In genomic region chr6:139883776-139884175, GRCh38 we compare ENCODE assay signal across 12 cellular contexts.
A peak's percentile ranks its signal among the peaks of the same experiment; 100 is the strongest.
DNase-seq lines count a peak whose midpoint lies in the region; ATAC-seq and TF ChIP-seq lines count a peak whose summit lies in the region.
"Had no signal": no experiment of that assay in that cellular context is flagged by ENCODE, and none has a peak within 500 bp of the region (broad histone marks: within the 10 kb centered on the region; RNA-seq: fewer than 3 reads in every experiment).

No MANE protein-coding gene starts in this region.

- intact Hi-C loops in CD4-positive, alpha-beta T cell (cut with DNase I, micrococcal nuclease) = loop anchor here in 1 of 2 experiments (5.0 kb wide), 1 partner anchor 1679 kb away; no protein-coding TSS in a partner anchor

- peaks cover 14 to 40% of the 10 kb centered on the region in 2 donors for H3K4me1 ChIP-seq in duodenal mucosa (ENCODE audit: control insufficient read depth in 1 of 2, insufficient read depth in 2 of 2, low read length in 2 of 2)

- H3K4me3 ChIP-seq in duodenal mucosa (ENCODE audit: low read depth in 1 of 2, low read length in 2 of 2) = no peak overlapping the region
- H3K4me3 ChIP-seq: MG63, skin epidermis had no signal

- H3K27ac ChIP-seq in duodenal mucosa (ENCODE audit: low read depth, low read length) = peak overlapping the region; percentile 34
- no peak overlapping the region for H3K27ac ChIP-seq in CD4-positive, alpha-beta T cell (ENCODE audit: low read depth, low read length)
- H3K27ac ChIP-seq: C4-2B had no signal

- peaks cover 1% of the 10 kb centered on the region for H3K36me3 Mint-ChIP-seq in nephron progenitor cell (ENCODE audit: low read depth)
- H3K36me3 Mint-ChIP-seq in CD4-positive, alpha-beta T cell (ENCODE audit: low read depth) = no peaks in the 10 kb centered on the region

- H3K36me3 ChIP-seq in duodenal mucosa (ENCODE audit: control insufficient read depth in 1 of 2, insufficient read depth in 2 of 2, low read length in 2 of 2) = no peaks in the 10 kb centered on the region
- H3K36me3 ChIP-seq: MG63 had no signal

- POLR2A ChIA-PET in CD4-positive, alpha-beta T cell (lab: Charles Lee) = no interaction called here

- H3K4me3 Mint-ChIP-seq in nephron progenitor cell = no peak overlapping the region
- no peak overlapping the region for H3K4me3 Mint-ChIP-seq in CD4-positive, alpha-beta T cell

- H3K9me3 ChIP-seq in duodenal mucosa (ENCODE audit: control insufficient read depth in 1 of 2, low read length in 2 of 2) = no peaks in the 10 kb centered on the region
- H3K9me3 ChIP-seq in CD4-positive, alpha-beta T cell (ENCODE audit: control insufficient read depth, low read length) = no peaks in the 10 kb centered on the region
- H3K9me3 ChIP-seq: MG63 had no signal

- H3K27ac Mint-ChIP-seq in nephron progenitor cell = peak overlapping the region; percentile 97
- no peak overlapping the region for H3K27ac Mint-ChIP-seq in CD4-positive, alpha-beta T cell

- CTCF ChIA-PET in CD4-positive, alpha-beta T cell (lab: Charles Lee) = no interaction called here

- peaks cover 89% of the 10 kb centered on the region for H3K4me1 Mint-ChIP-seq in nephron progenitor cell
- H3K4me1 Mint-ChIP-seq in CD4-positive, alpha-beta T cell (ENCODE audit: low read depth) = no peaks in the 10 kb centered on the region

- DNase-seq in EH (ENCODE audit: low read depth) = peak; percentile 40
- peak; percentile 48 for DNase-seq in M059J (ENCODE audit: low read depth)
- no peak for DNase-seq in nephron progenitor cell
- no peak for DNase-seq in DMS 273 treated with DMSO at 0.1 percent for 48 hours (lab: John Stamatoyannopoulos, UW)
- no peak for DNase-seq in activated T-cell treated with anti-CD3 and anti-CD28 coated beads, Interleukin-2, amount 50 U/mL, for 1 hour
- DNase-seq in CD4-positive, alpha-beta T cell = no peak
- DNase-seq: activated naive CD4-positive, alpha-beta T cell treated with Interleukin-2 at 50 U/mL for 16 hours; MG63 had no signal

- ATAC-seq in HG02938 (IDR thresholded peaks at IDR 0.05; ENCODE audit: unreplicated experiment) = no peak
- ATAC-seq in CD4-positive, alpha-beta T cell (ENCODE audit: poor library complexity) = no peak

- no peaks in the 10 kb centered on the region for H3K27me3 Mint-ChIP-seq in nephron progenitor cell (ENCODE audit: low read depth, poor library complexity)
- H3K27me3 Mint-ChIP-seq in CD4-positive, alpha-beta T cell = peaks cover 12% of the 10 kb centered on the region

- TF ChIP-seq CTCF in nephron progenitor cell (IDR thresholded peaks at IDR 0.05) = no peak
- no peak for TF ChIP-seq CTCF in CD4-positive, alpha-beta T cell (IDR thresholded peaks at IDR 0.05)

- H3K27me3 ChIP-seq in duodenal mucosa (ENCODE audit: control insufficient read depth in 1 of 2, insufficient read depth in 2 of 2, low read length in 2 of 2) = no peaks in the 10 kb centered on the region
- H3K27me3 ChIP-seq in CD4-positive, alpha-beta T cell (ENCODE audit: control insufficient read depth, insufficient read depth, low read length) = no peaks in the 10 kb centered on the region
- H3K27me3 ChIP-seq: MG63 had no signal

- peaks cover 1% of the 10 kb centered on the region for H3K9me3 Mint-ChIP-seq in nephron progenitor cell
- no peaks in the 10 kb centered on the region for H3K9me3 Mint-ChIP-seq in CD4-positive, alpha-beta T cell

- no peak overlapping the region for H3K9ac ChIP-seq in duodenal mucosa (ENCODE audit: low read depth in 1 of 2, low read length in 2 of 2)

Comparison
In these comparisons a context has a peak if more than half of its experiments do, and no peak if none do; other contexts are left out.
1. DNase-seq: peak in EH (single experiment) and M059J (single experiment); none in nephron progenitor cell (single experiment), DMS 273 treated with DMSO at 0.1 percent for 48 hours (single experiment), activated T-cell treated with anti-CD3 and anti-CD28 coated beads, Interleukin-2, amount 50 U/mL, for 1 hour (single experiment) and CD4-positive, alpha-beta T cell (0 of 10).